Comparison of ENCODE assay signal across 20 cellular contexts in genomic region chr20:41358230-41358629, GRCh38. TPM values are rescaled to one million over a fixed set of nuclear protein-coding genes. Genes with fewer than 3 reads are reported as not detected.
"Had no signal": no experiment of that assay in that cellular context is flagged by ENCODE, and none has a peak within 500 bp of the region (broad histone marks: within the 10 kb centered on the region; RNA-seq: fewer than 3 reads in every experiment).

No MANE protein-coding gene starts in this region.

- ATAC-seq: gastrocnemius medialis; pancreas; stimulated activated memory B cell treated with anti-CD40 and anti-IgM and Interleukin-4, amounts not matched to agents 10 μg/mL and 1 μg/mL and 100 μg/mL, for 72 hours had no signal

- H3K27ac ChIP-seq: epithelial cell of prostate, esophagus muscularis mucosa, gastrocnemius medialis, pancreas, spleen, testis, transverse colon had no signal

- H3K9me3 ChIP-seq: esophagus muscularis mucosa, gastrocnemius medialis, heart right ventricle, pancreas, spleen, testis, transverse colon had no signal

- DNase-seq: effector memory CD8-positive, alpha-beta T cell; gastrocnemius medialis; heart right ventricle; hypothalamus; mesendoderm; naive B cell; occipital lobe; spleen; stimulated activated CD4-positive, alpha-beta T cell treated with anti-CD3 and anti-CD28 coated beads, Interleukin-15, amount 100 ng/mL, for 24 hours; stimulated activated CD4-positive, alpha-beta T cell treated with anti-CD3 and anti-CD28 coated beads, Interleukin-1b, Interleukin-23, amount 100 ng/mL, for 48 hours; stimulated activated CD4-positive, alpha-beta T cell treated with anti-CD3 and anti-CD28 coated beads, Interleukin-4, amount 100 ng/mL, for 24 hours; stimulated activated naive CD8-positive, alpha-beta T cell treated with anti-CD3 and anti-CD28 coated beads, Interleukin-15, amount 100 ng/mL, for 72 hours; testis; transverse colon had no signal

- H3K4me1 ChIP-seq: pancreas, spleen, transverse colon had no signal

- H3K36me3 ChIP-seq: gastrocnemius medialis had no signal

- H3K27me3 ChIP-seq: gastrocnemius medialis, heart right ventricle, pancreas, spleen, testis, transverse colon had no signal

- H3K4me3 ChIP-seq: esophagus muscularis mucosa, gastrocnemius medialis, heart right ventricle, pancreas, spleen, testis, transverse colon had no signal

RNA-seq across cellular contexts. Expression of gene EMILIN3, which starts 8.4 kb away (rescaled TPM):
- total RNA-seq: fibroblast of villous mesenchyme, spleen, subcutaneous adipose tissue had no signal
